In genomic region chr17:17479209-17479608, GRCh38 we compare ENCODE assay signal across 18 cellular contexts. TPM values are rescaled to one million over a fixed set of nuclear protein-coding genes. Genes with fewer than 3 reads are reported as not detected.
DNase-seq lines count a peak whose midpoint lies in the region; ATAC-seq, FAIRE-seq and TF ChIP-seq lines count a peak whose summit lies in the region.
"Had no signal": no experiment of that assay in that cellular context is flagged by ENCODE, and none has a peak within 500 bp of the region (broad histone marks: within the 10 kb centered on the region; RNA-seq: fewer than 3 reads in every experiment).

No MANE protein-coding gene starts in this region.

- peaks cover 19% of the 10 kb centered on the region for H4K20me1 ChIP-seq in Loucy (ENCODE audit: insufficient read depth, low read length, poor library complexity, severe bottlenecking)
- no peaks in the 10 kb centered on the region; the same call in 1 of the 2 replicates for H4K20me1 ChIP-seq in K562 (replicated peaks; ENCODE audit: control insufficient read depth, insufficient read depth, low read length)
- H4K20me1 ChIP-seq in neural cell (ENCODE audit: insufficient read depth), result no peaks in the 10 kb centered on the region

- no peaks in the 10 kb centered on the region for H3K27me3 ChIP-seq in CD4-positive, alpha-beta T cell (ENCODE audit: control insufficient read depth, insufficient read depth, low read length)
- H3K27me3 ChIP-seq in Loucy (ENCODE audit: insufficient read depth, low read length, poor library complexity, severe bottlenecking), result no peaks in the 10 kb centered on the region
- peaks cover 0 to under 1% of the 10 kb centered on the region in 2 experiments; a peak in 2 of 5 replicates for H3K27me3 ChIP-seq in K562 (ENCODE audit: control insufficient read depth in 2 of 2, insufficient read depth in 2 of 2, low read length in 2 of 2)
- no peaks in the 10 kb centered on the region for H3K27me3 ChIP-seq in neural cell (ENCODE audit: insufficient read depth, low read depth, low read length)
- H3K27me3 ChIP-seq: BE2C, brain microvascular endothelial cell had no signal

- no peaks in the 10 kb centered on the region for H3F3A ChIP-seq in Loucy (ENCODE audit: low read depth)
- no peaks in the 10 kb centered on the region for H3F3A ChIP-seq in neural cell (ENCODE audit: insufficient read depth, low read length, poor library complexity, severe bottlenecking)

- H3K27ac Mint-ChIP-seq in CD4-positive, alpha-beta T cell, result peak overlapping the region; percentile 53
- no peak overlapping the region for H3K27ac Mint-ChIP-seq in effector memory CD8-positive, alpha-beta T cell

- intact Hi-C loops in CD4-positive, alpha-beta T cell (cut with DNase I, micrococcal nuclease), result loop anchor here in 1 of 2 experiments (5.0 kb wide), 5 partner anchors 197 to 942 kb away; partner anchors contain the start of genes ATPAF2, COPS3, GID4 and SMCR8
- intact Hi-C loops in K562 (cut with micrococcal nuclease), result no loop called here

- H3K27me3 Mint-ChIP-seq in CD4-positive, alpha-beta T cell, result no peaks in the 10 kb centered on the region
- no peaks in the 10 kb centered on the region for H3K27me3 Mint-ChIP-seq in effector memory CD8-positive, alpha-beta T cell

- H3K9me2 ChIP-seq in Loucy (replicated peaks; ENCODE audit: low read depth, low read length) (no peaks in the 10 kb centered on the region), neural cell (ENCODE audit: insufficient read depth, low read length) (no peaks in the 10 kb centered on the region)

- ATAC-seq in CD4-positive, alpha-beta T cell (ENCODE audit: poor library complexity), result no peak
- no peak for ATAC-seq in K562
- ATAC-seq in effector memory CD8-positive, alpha-beta T cell (replicated peaks), result no peak

- H3K4me3 Mint-ChIP-seq in CD4-positive, alpha-beta T cell, result peak overlapping the region; percentile 75
- no peak overlapping the region for H3K4me3 Mint-ChIP-seq in effector memory CD8-positive, alpha-beta T cell

- POLR2A ChIA-PET in CD4-positive, alpha-beta T cell (lab: Charles Lee), result no interaction called here
- POLR2A ChIA-PET in K562 (lab: Yijun Ruan, JAX), result interaction anchor here (0.6 kb wide), 2 partner anchors 141 to 482 kb away, joined by 3 read pairs; no protein-coding TSS in a partner anchor

- TF ChIP-seq EP300 in K562 (IDR thresholded peaks at IDR 0.05; ENCODE audit: low read length) (no peak), neural cell (conservative IDR thresholded peaks at IDR 0.05; ENCODE audit: poor library complexity, severe bottlenecking) (no peak)

- H3K27ac ChIP-seq in CD4-positive, alpha-beta T cell (ENCODE audit: low read depth, low read length), result no peak overlapping the region
- H3K27ac ChIP-seq in K562 (ENCODE audit: extremely low read depth, low read depth, low read length), result no peak overlapping the region
- H3K27ac ChIP-seq in neural cell (ENCODE audit: low read length), result no peak overlapping the region
- H3K27ac ChIP-seq: brain microvascular endothelial cell, thoracic aorta had no signal

- TF ChIP-seq CTCF in CD4-positive, alpha-beta T cell (IDR thresholded peaks at IDR 0.05), result no peak
- TF ChIP-seq CTCF in Loucy (conservative IDR thresholded peaks at IDR 0.05; ENCODE audit: low read length) (no peak), K562 (IDR thresholded peaks at IDR 0.05 in 2 of 3, conservative IDR thresholded peaks at IDR 0.05 in 1 of 3; ENCODE audit: insufficient read depth in 2 of 3, low read depth in 1 of 3, low read length in 3 of 3) (no peak), neural cell (IDR thresholded peaks at IDR 0.05; ENCODE audit: poor library complexity, severe bottlenecking) (no peak)

- DNase-seq in CD4-positive, alpha-beta T cell, result no peak
- DNase-seq in K562 (ENCODE audit: extremely low read depth in 1 of 4, low spot score in 3 of 4) (no peak), SIG-M5 treated with dmso at 0.1 percent for 504 hours (lab: John Stamatoyannopoulos, UW; ENCODE audit: unreplicated experiment) (no peak), T-helper 2 cell (no peak), NCI-H2029 (lab: John Stamatoyannopoulos, UW) (no peak)
- no peak for DNase-seq in effector memory CD8-positive, alpha-beta T cell
- DNase-seq: activated CD4-positive, CD25-positive, alpha-beta regulatory T cell; activated naive CD4-positive, alpha-beta T cell; BE2C; brain microvascular endothelial cell; DMS79; KBM-7; midbrain; NCI-H1105; stimulated activated CD4-positive, alpha-beta T cell treated with anti-CD3 and anti-CD28 coated beads, Interleukin-4, amount 100 ng/mL, for 1 hour had no signal

- H3K36me3 ChIP-seq in Loucy (ENCODE audit: insufficient read depth, low read length) (no peaks in the 10 kb centered on the region), K562 (ENCODE audit: control insufficient read depth, insufficient read depth, low read length) (peaks cover 45% of the 10 kb centered on the region), neural cell (ENCODE audit: insufficient read depth, low read length) (no peaks in the 10 kb centered on the region)
- H3K36me3 ChIP-seq: BE2C, brain microvascular endothelial cell, thoracic aorta had no signal

- H3K4me1 ChIP-seq in Loucy (ENCODE audit: insufficient read depth, low read length, poor library complexity, severe bottlenecking) (peaks cover 64% of the 10 kb centered on the region), K562 (replicated peaks in 1 of 2; ENCODE audit: control insufficient read depth in 2 of 2, insufficient read depth in 2 of 2, low read length in 2 of 2) (peaks cover 5 to 7% of the 10 kb centered on the region in 2 experiments; a peak in 4 of 5 replicates)
- H3K4me1 ChIP-seq: BE2C had no signal

- no peaks in the 10 kb centered on the region for H3K9me3 Mint-ChIP-seq in CD4-positive, alpha-beta T cell
- H3K9me3 Mint-ChIP-seq in effector memory CD8-positive, alpha-beta T cell, result no peaks in the 10 kb centered on the region

- H3K36me3 Mint-ChIP-seq in CD4-positive, alpha-beta T cell (ENCODE audit: low read depth), result peaks cover 33% of the 10 kb centered on the region
- H3K36me3 Mint-ChIP-seq in effector memory CD8-positive, alpha-beta T cell (ENCODE audit: insufficient read depth), result peaks cover 37% of the 10 kb centered on the region

- H3K9ac ChIP-seq in Loucy (ENCODE audit: low read depth, low read length, poor library complexity, severe bottlenecking) (peak overlapping the region; percentile 98), K562 (ENCODE audit: insufficient read depth in 1 of 2, low read depth in 2 of 2, low read length in 2 of 2) (no peak overlapping the region), neural cell (ENCODE audit: low read length) (no peak overlapping the region)

- in situ Hi-C loops in K562 (cut with MboI), result no loop called here

- H3K79me2 ChIP-seq in Loucy (ENCODE audit: insufficient read depth, low read length), result peaks cover 73% of the 10 kb centered on the region
- H3K79me2 ChIP-seq in K562 (ENCODE audit: control insufficient read depth, insufficient read depth, low read length), result peaks cover 72% of the 10 kb centered on the region
- H3K79me2 ChIP-seq in neural cell (replicated peaks; ENCODE audit: insufficient read depth, low read length), result peaks cover 41% of the 10 kb centered on the region

- H3K9me3 ChIP-seq in CD4-positive, alpha-beta T cell (ENCODE audit: control insufficient read depth, low read length), result no peaks in the 10 kb centered on the region
- H3K9me3 ChIP-seq in Loucy (ENCODE audit: insufficient read depth, low read depth, low read length) (no peaks in the 10 kb centered on the region), K562 (replicated peaks; ENCODE audit: control insufficient read depth, insufficient read depth, low read depth, low read length) (no peaks in the 10 kb centered on the region), neural cell (ENCODE audit: low read length) (no peaks in the 10 kb centered on the region)
- H3K9me3 ChIP-seq: BE2C, thoracic aorta had no signal

- no TSS peak for BruUV-seq in K562 (replicated peaks; lab: Mats Ljungman, UMichigan)

- FAIRE-seq in K562 (lab: Jason Lieb, UNC), result no peak

- H3K9me1 ChIP-seq in K562 (ENCODE audit: control insufficient read depth, insufficient read depth, low read length), result peaks cover 2% of the 10 kb centered on the region

- CTCF ChIA-PET in CD4-positive, alpha-beta T cell (lab: Charles Lee), result no interaction called here
- CTCF ChIA-PET in K562 (lab: Yijun Ruan, JAX; ENCODE audit: low intra/inter-chr PET ratio), result no interaction called here

- peak overlapping the region; percentile 98 for H3K4me3 ChIP-seq in Loucy (ENCODE audit: low read length, poor library complexity, severe bottlenecking)
- H3K4me3 ChIP-seq in K562, result no peak overlapping the region
- H3K4me3 ChIP-seq in neural cell (ENCODE audit: low read length), result peak overlapping the region; percentile 21
- H3K4me3 ChIP-seq: thoracic aorta had no signal

- peak overlapping the region; percentile 99 for H3K4me2 ChIP-seq in Loucy (ENCODE audit: low read depth, low read length, poor library complexity, severe bottlenecking)
- H3K4me2 ChIP-seq in K562 (ENCODE audit: insufficient read depth, low read length), result no peak overlapping the region
- no peak overlapping the region for H3K4me2 ChIP-seq in neural cell (ENCODE audit: low read length)

- peaks cover 63% of the 10 kb centered on the region for H3K4me1 Mint-ChIP-seq in CD4-positive, alpha-beta T cell (ENCODE audit: low read depth)
- H3K4me1 Mint-ChIP-seq in effector memory CD8-positive, alpha-beta T cell (ENCODE audit: low read depth in 2 of 2), result peaks cover 33 to 46% of the 10 kb centered on the region in 2 donors

- 87% methylated on average over 3 of the region's 3 CpGs for WGBS in K562 (ENCODE audit: insufficient coverage, low coverage, missing lambda C conversion rate)

- H2AFZ ChIP-seq in Loucy (ENCODE audit: low read length) (no peak overlapping the region), K562 (ENCODE audit: low read depth, low read length) (no peak overlapping the region), neural cell (ENCODE audit: low read depth, low read length) (no peak overlapping the region)

- no peak for TF ChIP-seq RAD21 in K562 (CRISPR knock-in tag; conservative IDR thresholded peaks at IDR 0.05 in 1 of 2, IDR thresholded peaks at IDR 0.05 in 1 of 2)
- no peak for TF ChIP-seq RAD21 in neural cell (conservative IDR thresholded peaks at IDR 0.05)

- no peak for TF ChIP-seq POLR2A in K562 (conservative IDR thresholded peaks at IDR 0.05)

RNA-seq across cellular contexts. Expression of gene MED9, which starts 2.4 kb away (rescaled TPM):
- 10 to 100 TPM; 27.0 to 27.9 TPM for total RNA-seq in CD4-positive, alpha-beta T cell
- total RNA-seq in K562 (2011; cell fraction: chromatin; rRNA removed; ENCODE audit: low replicate concordance), result 33.8 and 39.7 TPM in 2 replicates
- total RNA-seq in K562 (2011; cell fraction: nucleolus; rRNA removed), result 29.3 and 37.5 TPM in 2 replicates
- 33.7 and 41.4 TPM in 2 replicates for total RNA-seq in K562 (2011; cell fraction: nucleoplasm; rRNA removed)
- 13.4 and 19.0 TPM in 2 replicates for total RNA-seq in K562 (2014; rRNA removed)
- total RNA-seq in K562 (2014; rRNA removed; fragmentation: Illumina TruSeq; extraction: Trizol), result 11.8 and 12.3 TPM in 2 replicates
- 11.7 and 12.7 TPM in 2 replicates for total RNA-seq in K562 (2015; rRNA removed; fragmentation: Illumina TruSeq; extraction: Trizol)
- total RNA-seq in K562 (2021), result 15.3 and 15.5 TPM in 2 replicates
- 12.7 and 13.3 TPM in 2 replicates for polyA plus RNA-seq in K562 (2011; rRNA removed)
- polyA plus RNA-seq in K562 (2011; cell fraction: cytosol; rRNA removed), result 15.8 and 18.2 TPM in 2 replicates
- 15.7 and 16.3 TPM in 2 replicates for polyA plus RNA-seq in K562 (2011; cell fraction: nucleus; rRNA removed)
- 9.7 and 10.4 TPM in 2 replicates for polyA plus RNA-seq in K562 (2012)
- 11.9 and 14.2 TPM in 2 replicates for polyA plus RNA-seq in K562 (2014; fragmentation: Illumina TruSeq; extraction: Trizol)
- 1 to 10 TPM; 2.2 to 2.4 TPM for polyA plus RNA-seq in K562 (2014; fragmentation: Nextera tagmentation; extraction: Ambion mirVana)
- polyA plus RNA-seq in K562 (2014; rRNA removed), result 15.8 and 16.1 TPM in 2 replicates
- 12.5 and 13.2 TPM in 2 replicates for polyA minus RNA-seq in K562 (2011; rRNA and poly(A)+ RNA removed)
- polyA minus RNA-seq in K562 (2011; cell fraction: cytosol; rRNA and poly(A)+ RNA removed), result 8.5 and 9.4 TPM in 2 replicates
- polyA minus RNA-seq in K562 (2011; cell fraction: nucleus; rRNA and poly(A)+ RNA removed), result 18.0 and 18.4 TPM in 2 replicates
- 25.1 and 30.6 TPM in 2 replicates for polyA plus RNA-seq in neural cell
- 29.1 and 30.9 TPM in 2 replicates for polyA minus RNA-seq in neural cell

RNA-seq across cellular contexts. Expression of gene RASD1, which starts 17.0 kb away (rescaled TPM):
- total RNA-seq in CD4-positive, alpha-beta T cell, result 1 to 10 TPM; 1.8 to 2.0 TPM
- total RNA-seq in K562 (2011; cell fraction: chromatin; rRNA removed; ENCODE audit: low replicate concordance), result not detected in 2 replicates
- 0.17 and 0.26 TPM in 2 replicates for total RNA-seq in K562 (2011; cell fraction: nucleolus; rRNA removed)
- total RNA-seq in K562 (2011; cell fraction: nucleoplasm; rRNA removed), result 0.29 TPM in 1 of 2 replicates, not detected in the other
- 0.08 TPM in 1 of 2 replicates, not detected in the other for total RNA-seq in K562 (2014; rRNA removed)
- total RNA-seq in K562 (2014; rRNA removed; fragmentation: Illumina TruSeq; extraction: Trizol), result not detected in 2 replicates
- not detected in 2 replicates for total RNA-seq in K562 (2015; rRNA removed; fragmentation: Illumina TruSeq; extraction: Trizol)
- 0.11 and 0.16 TPM in 2 replicates for total RNA-seq in K562 (2021)
- polyA plus RNA-seq in K562 (2011; rRNA removed), result not detected in 2 replicates
- polyA plus RNA-seq in K562 (2011; cell fraction: cytosol; rRNA removed), result 0.04 and 0.10 TPM in 2 replicates
- 0.11 and 0.21 TPM in 2 replicates for polyA plus RNA-seq in K562 (2011; cell fraction: nucleus; rRNA removed)
- not detected in 2 replicates for polyA plus RNA-seq in K562 (2012)
- polyA plus RNA-seq in K562 (2014; fragmentation: Illumina TruSeq; extraction: Trizol), result not detected in 2 replicates
- not detected for polyA plus RNA-seq in K562 (2014; fragmentation: Nextera tagmentation; extraction: Ambion mirVana)
- polyA plus RNA-seq in K562 (2014; rRNA removed), result not detected in 2 replicates
- not detected in 2 replicates for polyA minus RNA-seq in K562 (2011; rRNA and poly(A)+ RNA removed)
- not detected in 2 replicates for polyA minus RNA-seq in K562 (2011; cell fraction: cytosol; rRNA and poly(A)+ RNA removed)
- polyA minus RNA-seq in K562 (2011; cell fraction: nucleus; rRNA and poly(A)+ RNA removed), result 0.27 and 0.56 TPM in 2 replicates
- polyA plus RNA-seq in neural cell, result 57.7 and 57.9 TPM in 2 replicates
- polyA minus RNA-seq in neural cell, result 78.2 and 78.3 TPM in 2 replicates
